8 cellular contexts compared by ENCODE assay signal in the genomic region with DNA sequence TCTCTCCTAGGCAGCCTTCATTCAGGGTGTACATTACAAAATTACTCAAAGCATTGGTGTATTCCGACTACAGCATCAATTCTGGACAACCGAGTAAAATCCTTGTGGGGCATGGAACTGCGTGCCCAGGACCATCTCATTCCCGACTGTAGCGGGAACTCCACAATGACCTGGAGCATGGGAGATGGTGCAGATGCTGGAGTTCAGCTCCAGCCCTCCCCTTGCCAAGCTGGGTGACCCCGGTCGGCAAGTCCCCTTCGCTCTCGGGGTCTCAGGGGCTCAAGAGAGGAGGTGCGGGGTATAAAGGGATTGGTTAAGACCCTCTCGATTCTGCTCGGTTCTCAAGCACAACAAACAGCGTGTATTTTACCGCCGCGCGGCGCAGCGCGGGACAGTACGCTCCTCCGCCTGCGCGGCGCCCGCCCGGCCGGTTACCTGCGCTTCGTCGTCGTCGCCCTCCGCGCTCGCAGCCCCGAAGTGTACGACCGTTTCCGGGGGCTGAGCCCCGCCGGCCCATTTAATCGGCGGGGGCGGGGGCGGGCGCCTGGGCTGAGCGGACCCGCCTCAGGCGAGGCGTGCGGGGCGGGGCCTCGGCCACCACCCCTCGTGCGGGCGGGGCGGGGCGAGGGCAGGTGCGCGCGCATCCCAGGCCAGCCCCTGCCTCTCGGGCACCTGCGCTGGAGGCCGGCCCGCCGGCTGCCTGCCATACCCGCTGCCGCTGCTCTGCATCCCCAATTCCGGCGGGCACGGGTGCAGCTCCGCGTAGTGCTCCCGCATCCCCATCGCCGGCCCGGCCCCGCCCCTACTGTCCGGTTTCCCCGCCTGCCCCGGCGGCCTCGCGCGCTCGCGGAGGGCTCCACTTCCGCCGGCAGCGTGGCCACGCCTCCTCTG. TPM values are rescaled to one million over a fixed set of nuclear protein-coding genes. Genes with fewer than 3 reads are reported as not detected.
DNase-seq lines count a peak whose midpoint lies in the region; ATAC-seq, FAIRE-seq and TF ChIP-seq lines count a peak whose summit lies in the region.

TSS of gene G6PD (minus strand) at position 493 of the 891 bp plus-strand sequence. CDS start 691 bp downstream, outside the sequence.

- H3K4me3 ChIP-seq in MG63, result peak within 1 kb of the TSS; percentile 83
- H3K4me3 ChIP-seq in adrenal gland, result peak within 1 kb of the TSS; percentile 42 to 78 (median 58)
- peak within 1 kb of the TSS; percentile 58 for H3K4me3 ChIP-seq in right cardiac atrium (ENCODE audit: low read length)

- H3K27me3 ChIP-seq in MG63 (no peaks in the 10 kb centered on the region), adrenal gland (no peaks in the 10 kb centered on the region), right cardiac atrium (ENCODE audit: control insufficient read depth, insufficient read depth) (no peaks in the 10 kb centered on the region)

- peak within 1 kb of the TSS; percentile 60 to 95 (median 79) for H3K27ac ChIP-seq in adrenal gland
- H3K27ac ChIP-seq in right cardiac atrium (ENCODE audit: low read length), result peak within 1 kb of the TSS; percentile 84

- TF ChIP-seq CTCF in GM10266 (IDR thresholded peaks at IDR 0.05; ENCODE audit: control insufficient read depth, insufficient read depth, low read depth, missing control alignments), result no peak
- peak in 1 of 6 experiments; percentile 14 for TF ChIP-seq CTCF in adrenal gland (IDR thresholded peaks at IDR 0.05)

- intact Hi-C loops in adrenal gland (cut with DNase I) (no loop called here), right cardiac atrium (cut with DNase I) (no loop called here), sciatic nerve (cut with DNase I) (no loop called here)

- TF ChIP-seq POLR2A in H54 (IDR thresholded peaks at IDR 0.05; ENCODE audit: low read depth, low read length), result peak; percentile 46; the same call in 1 of the 2 replicates
- TF ChIP-seq POLR2A in adrenal gland (IDR thresholded peaks at IDR 0.05), result peak in 1 of 2 donors; percentile 34

- ATAC-seq in right cardiac atrium (peak; percentile 78 to 84), sciatic nerve (peak; percentile 58)

- FAIRE-seq in H54 (lab: Jason Lieb, UNC), result no peak

- WGBS in adrenal gland, 4 donors, result 1 to 49% (median 33%) methylated on average over 38 to 80 of the region's 92 CpGs; no CpG with 5 or more reads in 1 of the 4 donors
- WGBS in right cardiac atrium, result under 1% methylated on average over 92 of the region's 92 CpGs

- H3K36me3 ChIP-seq in MG63, result peaks cover 7% of the 10 kb centered on the region
- no peaks in the 10 kb centered on the region for H3K36me3 ChIP-seq in adrenal gland (replicated peaks in 1 of 2)

- peak; percentile 92 for DNase-seq in GM10266 (ENCODE audit: extremely low spot score)
- DNase-seq in H54 (ENCODE audit: insufficient read length, low spot score), result peak; percentile 68
- peak; percentile 72 for DNase-seq in MG63
- peak; percentile 76 for DNase-seq in T follicular helper cell (ENCODE audit: low read depth)
- DNase-seq in adrenal gland, result peak in 4 of 7 donors; percentile 65 to 80 (median 77)
- peak in 1 of 3 donors; percentile 92 for DNase-seq in right cardiac atrium
- no peak for DNase-seq in sciatic nerve (ENCODE audit: low spot score)
- DNase-seq in putamen (ENCODE audit: low spot score), result no peak

- H3K9me3 ChIP-seq in MG63 (no peaks in the 10 kb centered on the region), adrenal gland (replicated peaks in 1 of 3) (no peaks in the 10 kb centered on the region), right cardiac atrium (ENCODE audit: control insufficient read depth, low read length) (no peaks in the 10 kb centered on the region)

- H3K4me1 ChIP-seq in adrenal gland (replicated peaks in 1 of 2) (peaks cover 22% of the 10 kb centered on the region in 2 donors), right cardiac atrium (ENCODE audit: control insufficient read depth, insufficient read depth, low read length) (peaks cover 7% of the 10 kb centered on the region)

RNA-seq across cellular contexts. Expression of gene G6PD, which starts in this region (rescaled TPM):
- 50.4 and 61.8 TPM in 2 replicates for total RNA-seq in MG63 (2014; rRNA removed; shearing (Covaris generic); ENCODE audit: low replicate concordance)
- 100 to 1,000 TPM in 5 of 8 donors, 10 to 100 TPM in 3; 74.7 to 124 (median 103) TPM for total RNA-seq in adrenal gland
- 10 to 100 TPM; 41.6 to 93.6 (median 78.0) TPM for polyA plus RNA-seq in adrenal gland
- total RNA-seq in right cardiac atrium, result 10 to 100 TPM; 16.6 to 26.4 (median 23.5) TPM
- 13.2 TPM for polyA plus RNA-seq in right cardiac atrium
- 50.4 TPM for total RNA-seq in sciatic nerve

Comparison
In these comparisons a context has a peak if more than half of its experiments do, and no peak if none do; other contexts are left out.
1. DNase-seq: peak in GM10266 (single experiment), H54 (single experiment), MG63 (single experiment), T follicular helper cell (single experiment) and adrenal gland (4 of 7); none in sciatic nerve (single experiment) and putamen (single experiment).
2. Peak in every context shown above with its lines, with median percentiles within 50 percentile points of each other: H3K4me3 ChIP-seq.